13 cellular contexts compared by ENCODE assay signal in genomic region chr12:68821357-68822188, GRCh38. TPM values are rescaled to one million over a fixed set of nuclear protein-coding genes. Genes with fewer than 3 reads are reported as not detected.
DNase-seq lines count a peak whose midpoint lies in the region; ATAC-seq, FAIRE-seq and TF ChIP-seq lines count a peak whose summit lies in the region.
"Had no signal": no experiment of that assay in that cellular context is flagged by ENCODE, and none has a peak within 500 bp of the region (broad histone marks: within the 10 kb centered on the region; RNA-seq: fewer than 3 reads in every experiment).

No MANE protein-coding gene starts in this region.

- H3K27ac Mint-ChIP-seq in MCF 10A (ENCODE audit: low read depth, unreplicated experiment) = no peak overlapping the region
- H3K27ac Mint-ChIP-seq in WTC11 = peak overlapping the region; percentile 72; the same call in 1 of the 2 replicates

- intact Hi-C loops in MCF 10A (cut with micrococcal nuclease) (loop anchor here (5.0 kb wide), 1 partner anchor 74 kb away; the partner anchor contains the start of gene SLC35E3), mammary epithelial cell (cut with micrococcal nuclease) (no loop called here), endothelial cell of umbilical vein (cut with micrococcal nuclease) (loop anchor here (2.0 kb wide), 1 partner anchor 13 kb away; the partner anchor contains the start of gene MDM2)

- H3K9ac ChIP-seq in mammary epithelial cell (ENCODE audit: insufficient read depth, low read length) = no peak overlapping the region
- no peak overlapping the region for H3K9ac ChIP-seq in endothelial cell of umbilical vein (replicated peaks; ENCODE audit: extremely low read depth, insufficient read depth, low read length)

- H2AFZ ChIP-seq in mammary epithelial cell (ENCODE audit: low read depth, low read length) = no peak overlapping the region
- no peak overlapping the region for H2AFZ ChIP-seq in endothelial cell of umbilical vein (ENCODE audit: low read depth, low read length)

- FAIRE-seq in endothelial cell of umbilical vein (lab: Jason Lieb, UNC) = no peak

- H3K36me3 ChIP-seq in mammary epithelial cell (ENCODE audit: insufficient read depth, low read length) = peaks cover 73% of the 10 kb centered on the region
- H3K36me3 ChIP-seq in endothelial cell of umbilical vein (ENCODE audit: control insufficient read depth in 2 of 2, extremely low read depth in 1 of 2, insufficient read depth in 2 of 2, low read length in 2 of 2) = peaks cover 13 to 44% of the 10 kb centered on the region in 2 experiments

- H3K79me2 ChIP-seq in mammary epithelial cell (ENCODE audit: insufficient read depth, low read length) = peaks cover 79% of the 10 kb centered on the region
- H3K79me2 ChIP-seq in endothelial cell of umbilical vein (ENCODE audit: control insufficient read depth, insufficient read depth, low read length) = peaks cover 53% of the 10 kb centered on the region

- no peak overlapping the region for H3K4me2 ChIP-seq in mammary epithelial cell (ENCODE audit: insufficient read depth, low read depth, low read length)
- no peak overlapping the region for H3K4me2 ChIP-seq in endothelial cell of umbilical vein (ENCODE audit: insufficient read depth, low read length)

- H3K27me3 ChIP-seq in mammary epithelial cell (ENCODE audit: insufficient read depth, low read length) (no peaks in the 10 kb centered on the region), endothelial cell of umbilical vein (ENCODE audit: control insufficient read depth in 2 of 2, insufficient read depth in 2 of 2, low read length in 2 of 2) (no peaks in the 10 kb centered on the region)
- H3K27me3 ChIP-seq: thyroid gland had no signal

- in situ Hi-C loops in mammary epithelial cell (cut with MboI; ENCODE audit: low sequenced_read_pairs in 2 of 2) = no loop called here

- H3K27me3 Mint-ChIP-seq in MCF 10A (ENCODE audit: insufficient read depth, unreplicated experiment) (no peaks in the 10 kb centered on the region), WTC11 (ENCODE audit: low read depth) (no peaks in the 10 kb centered on the region)

- H3K4me3 ChIP-seq in mammary epithelial cell (replicated peaks in 1 of 3; ENCODE audit: insufficient read depth in 1 of 3, low read depth in 2 of 3, low read length in 3 of 3) (no peak overlapping the region), endothelial cell of umbilical vein (replicated peaks in 1 of 3; ENCODE audit: insufficient read depth in 1 of 3, low read depth in 1 of 3, low read length in 3 of 3) (no peak overlapping the region)
- H3K4me3 ChIP-seq: prostate gland, thyroid gland had no signal

- no peaks in the 10 kb centered on the region for H3K9me3 Mint-ChIP-seq in MCF 10A (ENCODE audit: unreplicated experiment)
- H3K9me3 Mint-ChIP-seq in WTC11 = no peaks in the 10 kb centered on the region

- WGBS in mammary epithelial cell (ENCODE audit: low coverage, missing lambda C conversion rate) = 93% methylated on average over 6 of the region's 6 CpGs

- POLR2A ChIA-PET in MCF 10A (lab: Yijun Ruan, JAX) (interaction anchor here (0.7 to 7.3 kb wide), 6 partner anchors 9 to 108 kb away, joined by 3 to 62 read pairs (median 8); partner anchors contain the start of gene MDM2), WTC11 (lab: Charles Lee) (interaction anchor here (1.4 kb wide), 1 partner anchor 13 kb away, joined by 3 read pairs; no protein-coding TSS in a partner anchor), endothelial cell of umbilical vein (lab: Charles Lee) (interaction anchor here (0.5 to 1.5 kb wide), 4 partner anchors 8 to 12 kb away, joined by 3 to 5 read pairs (median 3); no protein-coding TSS in a partner anchor)

- TF ChIP-seq POLR2A in endothelial cell of umbilical vein (IDR thresholded peaks at IDR 0.05; ENCODE audit: low read depth, low read length) = peak; percentile 31

- dilution Hi-C loops in mammary epithelial cell (cut with HindIII; ENCODE audit: low sequenced_read_pairs) (no loop called here), endothelial cell of umbilical vein (cut with MboI; ENCODE audit: extremely low pct_ligation_motif_present, low sequenced_read_pairs) (no loop called here)

- H3K4me3 Mint-ChIP-seq in MCF 10A (ENCODE audit: unreplicated experiment) = peak overlapping the region; percentile 33
- H3K4me3 Mint-ChIP-seq in WTC11 = no peak overlapping the region

- CTCF ChIA-PET in MCF 10A (lab: Yijun Ruan, JAX) = interaction anchor here (0.9 to 3.6 kb wide), 3 partner anchors 9 to 35 kb away, joined by 3 to 28 read pairs (median 4); no protein-coding TSS in a partner anchor
- CTCF ChIA-PET in mammary epithelial cell (lab: Charles Lee; ENCODE audit: low non-redundant PET) = no interaction called here
- CTCF ChIA-PET in WTC11 (lab: Charles Lee) = interaction anchor here (1.8 kb wide), 1 partner anchor 9 kb away, joined by 8 read pairs; no protein-coding TSS in a partner anchor
- CTCF ChIA-PET in endothelial cell of umbilical vein (lab: Charles Lee) = interaction anchor here (0.6 to 1.3 kb wide), 2 partner anchors 9 to 598 kb away, joined by 3 to 7 read pairs; no protein-coding TSS in a partner anchor

- no peak for DNase-seq in MCF 10A (ENCODE audit: unreplicated experiment)
- DNase-seq in mammary epithelial cell = no peak
- DNase-seq in WTC11 (ENCODE audit: low spot score) = no peak
- DNase-seq in endothelial cell of umbilical vein (ENCODE audit: low read depth, low spot score) = no peak
- no peak for DNase-seq in C1 segment of cervical spinal cord (lab: John Stamatoyannopoulos, UW)
- no peak for DNase-seq in DMS 273 (lab: John Stamatoyannopoulos, UW; ENCODE audit: unreplicated experiment)
- DNase-seq: foreskin melanocyte, NCI-H1092 treated with DMSO at 0.1 percent for 48 hours had no signal

- H4K20me1 ChIP-seq in mammary epithelial cell (ENCODE audit: insufficient read depth, low read length) (peaks cover 7% of the 10 kb centered on the region), endothelial cell of umbilical vein (replicated peaks; ENCODE audit: control insufficient read depth, extremely low read depth, insufficient read depth, low read length) (peaks cover 12% of the 10 kb centered on the region)

- H3K27ac ChIP-seq in mammary epithelial cell (ENCODE audit: insufficient read depth, low read depth, low read length) (no peak overlapping the region), endothelial cell of umbilical vein (ENCODE audit: insufficient read depth, low read depth, low read length) (no peak overlapping the region)
- H3K27ac ChIP-seq: prostate gland, thyroid gland had no signal

- no peaks in the 10 kb centered on the region for H3K4me1 ChIP-seq in mammary epithelial cell (ENCODE audit: insufficient read depth, low read length)
- H3K4me1 ChIP-seq in endothelial cell of umbilical vein (ENCODE audit: control insufficient read depth, extremely low read depth, insufficient read depth, low read length) = peaks cover 8% of the 10 kb centered on the region
- H3K4me1 ChIP-seq: prostate gland had no signal

- no TSS peak for BruUV-seq in MCF 10A (replicated peaks; lab: Mats Ljungman, UMichigan)
- no TSS peak for BruUV-seq in mammary epithelial cell (replicated peaks; lab: Mats Ljungman, UMichigan)
- BruUV-seq in endothelial cell of umbilical vein (replicated peaks; lab: Mats Ljungman, UMichigan) = no TSS peak

- H3K9me3 ChIP-seq in mammary epithelial cell (replicated peaks; ENCODE audit: insufficient read depth, low read length) (no peaks in the 10 kb centered on the region), endothelial cell of umbilical vein (replicated peaks; ENCODE audit: control insufficient read depth, insufficient read depth, low read length) (no peaks in the 10 kb centered on the region)
- H3K9me3 ChIP-seq: prostate gland, thyroid gland had no signal

- peaks cover 100% of the 10 kb centered on the region for H3K36me3 Mint-ChIP-seq in MCF 10A (ENCODE audit: insufficient read depth, unreplicated experiment)
- H3K36me3 Mint-ChIP-seq in WTC11 = peaks cover 66% of the 10 kb centered on the region

- H3K9me1 ChIP-seq in endothelial cell of umbilical vein (replicated peaks; ENCODE audit: control insufficient read depth, extremely low read depth, insufficient read depth, low read length) = no peaks in the 10 kb centered on the region

- TF ChIP-seq CTCF in MCF 10A (IDR thresholded peaks at IDR 0.05; ENCODE audit: unreplicated experiment) (no peak), mammary epithelial cell (conservative IDR thresholded peaks at IDR 0.05 in 1 of 2, IDR thresholded peaks at IDR 0.05 in 1 of 2; ENCODE audit: extremely low read depth in 1 of 2, insufficient read depth in 1 of 2, low read depth in 1 of 2, low read length in 2 of 2) (no peak), WTC11 (IDR thresholded peaks at IDR 0.05) (no peak), endothelial cell of umbilical vein (IDR thresholded peaks at IDR 0.05; ENCODE audit: extremely low read depth in 1 of 2, insufficient read depth in 1 of 2, low read depth in 1 of 2, low read length in 2 of 2) (no peak)

- H3K4me1 Mint-ChIP-seq in MCF 10A (ENCODE audit: insufficient read depth, unreplicated experiment) (peaks cover 19% of the 10 kb centered on the region), WTC11 (no peaks in the 10 kb centered on the region)

- ATAC-seq in WTC11 = no peak
- ATAC-seq in GM21390 (IDR thresholded peaks at IDR 0.05; ENCODE audit: unreplicated experiment) = no peak
- no peak for ATAC-seq in HG02870 (IDR thresholded peaks at IDR 0.05; ENCODE audit: unreplicated experiment)
- ATAC-seq: activated CD4-positive, CD25-positive, alpha-beta regulatory T cell treated with anti-CD3 and anti-CD28 coated beads, Interleukin-2, amount 50 U/mL, for 24 hours had no signal

TF ChIP-seq in endothelial cell of umbilical vein, 7 proteins besides CTCF, POLR2A, EP300 and RAD21:
- TF ChIP-seq POLR2AphosphoS5 (IDR thresholded peaks at IDR 0.05; ENCODE audit: insufficient read depth, low read depth, low read length) (peak; percentile 24), FOS (IDR thresholded peaks at IDR 0.05; ENCODE audit: borderline replicate concordance, insufficient read depth, low read length) (no peak)

RNA-seq across cellular contexts. Expression of gene MDM2, which starts 13.6 kb away (rescaled TPM):
- total RNA-seq in MCF 10A (2022) = 353 and 383 TPM in 2 replicates
- total RNA-seq in mammary epithelial cell = 100 to 1,000 TPM; 304 to 321 TPM
- polyA plus RNA-seq in mammary epithelial cell = 35.7 TPM
- polyA minus RNA-seq in mammary epithelial cell = 210 TPM
- 130 to 207 TPM (median 137 TPM) in 3 replicates for total RNA-seq in WTC11 (2021)
- total RNA-seq in endothelial cell of umbilical vein = 270 and 276 TPM in 2 replicates
- polyA plus RNA-seq in endothelial cell of umbilical vein = 12.2 and 16.7 TPM in 2 replicates
- 19.5 and 20.9 TPM in 2 replicates for polyA plus RNA-seq in endothelial cell of umbilical vein (2011; cell fraction: cytosol; rRNA removed)
- polyA plus RNA-seq in endothelial cell of umbilical vein (2011; cell fraction: nucleus; rRNA removed) = 92.1 and 112 TPM in 2 replicates
- 88.0 and 129 TPM in 2 replicates for polyA plus RNA-seq in endothelial cell of umbilical vein (2012)
- 121 and 123 TPM in 2 replicates for polyA minus RNA-seq in endothelial cell of umbilical vein
- 37.3 TPM for polyA minus RNA-seq in endothelial cell of umbilical vein (2011; cell fraction: cytosol; rRNA and poly(A)+ RNA removed)
- 167 and 236 TPM in 2 replicates for polyA minus RNA-seq in endothelial cell of umbilical vein (2011; cell fraction: nucleus; rRNA and poly(A)+ RNA removed)
